Comparison of ENCODE assay signal across 9 cellular contexts in the genomic region with DNA sequence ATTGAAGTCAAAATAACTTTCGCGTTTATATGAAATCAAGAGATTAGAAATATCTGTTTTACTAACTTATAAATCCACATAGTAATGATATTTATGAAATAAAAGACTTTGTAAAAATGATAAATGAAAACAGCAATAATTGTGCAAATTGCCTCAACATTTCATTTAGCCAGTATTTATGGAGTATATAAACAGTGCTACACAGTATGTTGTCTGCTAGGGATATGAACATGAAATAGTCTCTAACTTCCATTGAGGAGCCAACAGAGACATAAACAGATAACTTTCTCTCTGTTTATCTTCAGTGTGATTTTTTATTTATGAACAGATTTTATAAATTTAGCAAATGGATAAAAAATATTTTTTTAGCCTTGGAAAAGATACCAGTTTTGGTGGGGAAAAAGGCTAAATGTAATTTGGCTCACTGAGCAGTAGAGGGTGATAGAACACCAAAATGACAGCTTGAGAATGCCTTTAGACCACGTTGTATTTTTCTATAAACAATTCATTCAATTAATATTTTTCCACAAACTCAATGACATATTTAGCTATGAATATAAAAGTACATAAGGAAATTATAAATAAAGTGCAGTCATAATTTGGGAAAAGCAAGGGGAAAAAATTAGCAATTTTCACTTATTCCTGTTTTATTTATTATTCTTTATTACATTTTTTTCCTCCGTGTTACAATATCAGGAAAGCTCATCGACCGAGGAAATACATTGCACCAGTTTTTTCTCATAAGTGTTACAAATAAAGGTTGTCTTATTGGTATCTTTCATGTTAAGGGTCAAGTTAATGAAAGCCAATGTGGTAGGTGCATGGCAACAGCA. TPM values are rescaled to one million over a fixed set of nuclear protein-coding genes. Genes with fewer than 3 reads are reported as not detected.
DNase-seq lines count a peak whose midpoint lies in the region; ATAC-seq and TF ChIP-seq lines count a peak whose summit lies in the region.
"Had no signal": no experiment of that assay in that cellular context is flagged by ENCODE, and none has a peak within 500 bp of the region (broad histone marks: within the 10 kb centered on the region; RNA-seq: fewer than 3 reads in every experiment).

No MANE protein-coding gene starts in this region.

- no peak overlapping the region for H3K27ac Mint-ChIP-seq in activated naive CD8-positive, alpha-beta T cell treated with anti-CD3 and anti-CD28 coated beads, Interleukin-2, amount 50 U/mL, for 24 hours
- H3K27ac Mint-ChIP-seq in activated T-helper 1 cell treated with anti-CD3 and anti-CD28 coated beads, Interleukin-12 subunit alpha, Interleukin-12 subunit beta, Interleukin-2, Interleukin-4 antibody, amounts not matched to agents 30 ng/mL and 10 ng/mL and 1 ng/mL, durations not matched to agents 14 hours and 24 hours and 36 hours, result no peak overlapping the region

- H3K4me3 Mint-ChIP-seq in activated naive CD8-positive, alpha-beta T cell treated with anti-CD3 and anti-CD28 coated beads, Interleukin-2, amount 50 U/mL, for 24 hours, result no peak overlapping the region
- H3K4me3 Mint-ChIP-seq in activated T-helper 1 cell treated with anti-CD3 and anti-CD28 coated beads, Interleukin-12 subunit alpha, Interleukin-12 subunit beta, Interleukin-2, Interleukin-4 antibody, amounts not matched to agents 30 ng/mL and 10 ng/mL and 1 ng/mL, durations not matched to agents 14 hours and 24 hours and 36 hours, result no peak overlapping the region

- no peaks in the 10 kb centered on the region for H3K9me3 ChIP-seq in neural cell (ENCODE audit: low read length)
- H3K9me3 ChIP-seq: SJCRH30 had no signal

- peak; percentile 58 for ATAC-seq in HG03439 (IDR thresholded peaks at IDR 0.05; ENCODE audit: unreplicated experiment)
- ATAC-seq in activated naive CD8-positive, alpha-beta T cell treated with anti-CD3 and anti-CD28 coated beads, Interleukin-2, amount 50 U/mL, for 24 hours, result no peak

- H4K20me1 ChIP-seq in neural cell (ENCODE audit: insufficient read depth), result no peaks in the 10 kb centered on the region

- peaks cover 18% of the 10 kb centered on the region for H3K27me3 Mint-ChIP-seq in activated naive CD8-positive, alpha-beta T cell treated with anti-CD3 and anti-CD28 coated beads, Interleukin-2, amount 50 U/mL, for 24 hours
- H3K27me3 Mint-ChIP-seq in activated T-helper 1 cell treated with anti-CD3 and anti-CD28 coated beads, Interleukin-12 subunit alpha, Interleukin-12 subunit beta, Interleukin-2, Interleukin-4 antibody, amounts not matched to agents 30 ng/mL and 10 ng/mL and 1 ng/mL, durations not matched to agents 14 hours and 24 hours and 36 hours (ENCODE audit: insufficient read depth), result peaks cover 46% of the 10 kb centered on the region

- DNase-seq in DMS79 (lab: John Stamatoyannopoulos, UW) (peak; percentile 6), OCI-M1 (lab: John Stamatoyannopoulos, UW) (peak; percentile 66), epithelial cell of esophagus (ENCODE audit: low read depth) (peak; percentile 43), GM19240 (ENCODE audit: insufficient read length, low spot score) (no peak)
- no peak for DNase-seq in activated naive CD8-positive, alpha-beta T cell treated with anti-CD3 and anti-CD28 coated beads, Interleukin-2, amount 50 U/mL, for 24 hours
- DNase-seq in activated T-helper 1 cell treated with anti-CD3 and anti-CD28 coated beads, Interleukin-12 subunit alpha, Interleukin-12 subunit beta, Interleukin-2, Interleukin-4 antibody, amounts not matched to agents 30 ng/mL and 10 ng/mL and 1 ng/mL, durations not matched to agents 14 hours and 24 hours and 36 hours (ENCODE audit: low spot score), result no peak

- TF ChIP-seq CTCF in epithelial cell of esophagus (IDR thresholded peaks at IDR 0.05; ENCODE audit: insufficient read depth, low read depth, low read length, missing control alignments) (peak; percentile 79), neural cell (IDR thresholded peaks at IDR 0.05; ENCODE audit: poor library complexity, severe bottlenecking) (peak; percentile 79)

- H3K79me2 ChIP-seq in neural cell (replicated peaks; ENCODE audit: insufficient read depth, low read length), result no peaks in the 10 kb centered on the region

- no peak for TF ChIP-seq EP300 in neural cell (conservative IDR thresholded peaks at IDR 0.05; ENCODE audit: poor library complexity, severe bottlenecking)

- intact Hi-C loops in activated T-helper 1 cell treated with anti-CD3 and anti-CD28 coated beads, Interleukin-12 subunit alpha, Interleukin-12 subunit beta, Interleukin-2, Interleukin-4 antibody, amounts not matched to agents 30 ng/mL and 10 ng/mL and 1 ng/mL, durations not matched to agents 14 hours and 24 hours and 36 hours (cut with micrococcal nuclease), result loop anchor here (1.0 to 5.0 kb wide), 8 partner anchors 8 to 385 kb away; a partner anchor contains a TSS

- no peak overlapping the region for H3K9ac ChIP-seq in neural cell (ENCODE audit: low read length)

- no peaks in the 10 kb centered on the region for H3K9me2 ChIP-seq in neural cell (ENCODE audit: insufficient read depth, low read length)

- H3K36me3 ChIP-seq in neural cell (ENCODE audit: insufficient read depth, low read length), result no peaks in the 10 kb centered on the region
- H3K36me3 ChIP-seq: SJCRH30 had no signal

- no peak overlapping the region for H3K4me2 ChIP-seq in neural cell (ENCODE audit: low read length)

- H3K4me3 ChIP-seq in epithelial cell of esophagus (ENCODE audit: low read length) (no peak overlapping the region), neural cell (ENCODE audit: low read length) (no peak overlapping the region)
- H3K4me3 ChIP-seq: SJCRH30 had no signal

- H3K36me3 Mint-ChIP-seq in activated naive CD8-positive, alpha-beta T cell treated with anti-CD3 and anti-CD28 coated beads, Interleukin-2, amount 50 U/mL, for 24 hours (ENCODE audit: low read depth), result no peaks in the 10 kb centered on the region
- H3K36me3 Mint-ChIP-seq in activated T-helper 1 cell treated with anti-CD3 and anti-CD28 coated beads, Interleukin-12 subunit alpha, Interleukin-12 subunit beta, Interleukin-2, Interleukin-4 antibody, amounts not matched to agents 30 ng/mL and 10 ng/mL and 1 ng/mL, durations not matched to agents 14 hours and 24 hours and 36 hours (ENCODE audit: low read depth), result peaks cover 2% of the 10 kb centered on the region

- H3K4me1 Mint-ChIP-seq in activated naive CD8-positive, alpha-beta T cell treated with anti-CD3 and anti-CD28 coated beads, Interleukin-2, amount 50 U/mL, for 24 hours, result no peaks in the 10 kb centered on the region
- no peaks in the 10 kb centered on the region for H3K4me1 Mint-ChIP-seq in activated T-helper 1 cell treated with anti-CD3 and anti-CD28 coated beads, Interleukin-12 subunit alpha, Interleukin-12 subunit beta, Interleukin-2, Interleukin-4 antibody, amounts not matched to agents 30 ng/mL and 10 ng/mL and 1 ng/mL, durations not matched to agents 14 hours and 24 hours and 36 hours (ENCODE audit: low read depth)

- no peaks in the 10 kb centered on the region for H3K9me3 Mint-ChIP-seq in activated naive CD8-positive, alpha-beta T cell treated with anti-CD3 and anti-CD28 coated beads, Interleukin-2, amount 50 U/mL, for 24 hours
- peaks cover 16% of the 10 kb centered on the region for H3K9me3 Mint-ChIP-seq in activated T-helper 1 cell treated with anti-CD3 and anti-CD28 coated beads, Interleukin-12 subunit alpha, Interleukin-12 subunit beta, Interleukin-2, Interleukin-4 antibody, amounts not matched to agents 30 ng/mL and 10 ng/mL and 1 ng/mL, durations not matched to agents 14 hours and 24 hours and 36 hours

- H3K27ac ChIP-seq in neural cell (ENCODE audit: low read length), result no peak overlapping the region
- H3K27ac ChIP-seq: SJCRH30 had no signal

- no peaks in the 10 kb centered on the region for H3K27me3 ChIP-seq in neural cell (ENCODE audit: insufficient read depth, low read depth, low read length)
- H3K27me3 ChIP-seq: SJCRH30 had no signal

- no peak overlapping the region for H2AFZ ChIP-seq in neural cell (ENCODE audit: low read depth, low read length)

- no peaks in the 10 kb centered on the region for H3F3A ChIP-seq in neural cell (ENCODE audit: insufficient read depth, low read length, poor library complexity, severe bottlenecking)

- peak; percentile 84 for TF ChIP-seq RAD21 in neural cell (conservative IDR thresholded peaks at IDR 0.05)

TF ChIP-seq in neural cell, 6 proteins besides CTCF, POLR2A, EP300 and RAD21:
- TF ChIP-seq EZH2 (IDR thresholded peaks at IDR 0.05; ENCODE audit: borderline replicate concordance, insufficient read depth, low read length, poor library complexity, severe bottlenecking), result no peak
- TF ChIP-seq POLR2AphosphoS5 (IDR thresholded peaks at IDR 0.05), result no peak
- TF ChIP-seq SMC3 (conservative IDR thresholded peaks at IDR 0.05; ENCODE audit: poor library complexity), result peak; percentile 78
TF ChIP-seq in neural cell: peak in this region for 1.

RNA-seq across cellular contexts. Expression of a gene that starts 47.4 kb away (rescaled TPM):
- polyA plus RNA-seq in neural cell, result 13.1 and 13.2 TPM in 2 replicates
- 20.5 and 21.0 TPM in 2 replicates for polyA minus RNA-seq in neural cell
- 16.7 and 18.5 TPM in 2 replicates for total RNA-seq in activated T-helper 1 cell treated with anti-CD3 and anti-CD28 coated beads, Interleukin-12 subunit alpha, Interleukin-12 subunit beta, Interleukin-2, Interleukin-4 antibody, amounts not matched to agents 30 ng/mL and 10 ng/mL and 1 ng/mL, durations not matched to agents 14 hours and 24 hours and 36 hours

Comparison
In these comparisons a context has a peak if more than half of its experiments do, and no peak if none do; other contexts are left out.
1. DNase-seq: peak in DMS79 (single experiment), OCI-M1 (single experiment) and epithelial cell of esophagus (single experiment); none in GM19240 (single experiment), activated naive CD8-positive, alpha-beta T cell treated with anti-CD3 and anti-CD28 coated beads, Interleukin-2, amount 50 U/mL, for 24 hours (single experiment) and activated T-helper 1 cell treated with anti-CD3 and anti-CD28 coated beads, Interleukin-12 subunit alpha, Interleukin-12 subunit beta, Interleukin-2, Interleukin-4 antibody, amounts not matched to agents 30 ng/mL and 10 ng/mL and 1 ng/mL, durations not matched to agents 14 hours and 24 hours and 36 hours (single experiment).